In genomic region chr9:75992480-75993206, GRCh38 we compare ENCODE assay signal across 28 cellular contexts.
A peak's percentile ranks its signal among the peaks of the same experiment; 100 is the strongest.
DNase-seq lines count a peak whose midpoint lies in the region; ATAC-seq and TF ChIP-seq lines count a peak whose summit lies in the region.
"Had no signal": no experiment of that assay in that cellular context is flagged by ENCODE, and none has a peak within 500 bp of the region (broad histone marks: within the 10 kb centered on the region; RNA-seq: fewer than 3 reads in every experiment).

No MANE protein-coding gene starts in this region.

- H3K4me1 Mint-ChIP-seq in activated CD8-positive, alpha-beta T cell treated with anti-CD3 and anti-CD28 coated beads for 36 hours (ENCODE audit: low read depth) = peaks cover 38% of the 10 kb centered on the region
- H3K4me1 Mint-ChIP-seq in activated CD8-positive, alpha-beta T cell treated with anti-CD3 and anti-CD28 coated beads, Interleukin-2, amount 10 ng/mL, durations not matched to agents 7 days and 5 days (ENCODE audit: low read depth) = no peaks in the 10 kb centered on the region
- H3K4me1 Mint-ChIP-seq: neural crest cell had no signal

- CTCF ChIA-PET in activated CD8-positive, alpha-beta T cell treated with anti-CD3 and anti-CD28 coated beads for 36 hours (lab: Charles Lee) = interaction anchor here (1.6 kb wide), 1 partner anchor 17 kb away, joined by 4 read pairs; no protein-coding TSS in a partner anchor
- CTCF ChIA-PET in activated CD8-positive, alpha-beta T cell treated with anti-CD3 and anti-CD28 coated beads, Interleukin-2, amount 10 ng/mL, durations not matched to agents 7 days and 5 days (lab: Charles Lee) = interaction anchor here (1.2 kb wide), 1 partner anchor 13 kb away, joined by 3 read pairs; no protein-coding TSS in a partner anchor

- H3K4me3 ChIP-seq in brain microvascular endothelial cell (ENCODE audit: low read depth, low read length) = no peak overlapping the region
- H3K4me3 ChIP-seq: HAP-1, Peyer's patch, sigmoid colon, stomach, transverse colon had no signal

- intact Hi-C loops in activated CD8-positive, alpha-beta T cell treated with anti-CD3 and anti-CD28 coated beads for 36 hours (cut with micrococcal nuclease) = no loop called here

- in situ Hi-C loops in brain microvascular endothelial cell (cut with HindIII; ENCODE audit: low pct_ligation_motif_present, low sequenced_read_pairs) = no loop called here

- no peak for TF ChIP-seq CTCF in activated CD8-positive, alpha-beta T cell treated with anti-CD3 and anti-CD28 coated beads for 36 hours (IDR thresholded peaks at IDR 0.05)
- no peak for TF ChIP-seq CTCF in brain microvascular endothelial cell (IDR thresholded peaks at IDR 0.05; ENCODE audit: low read depth, low read length, missing control alignments)

- peaks cover 14% of the 10 kb centered on the region for H3K36me3 Mint-ChIP-seq in activated CD8-positive, alpha-beta T cell treated with anti-CD3 and anti-CD28 coated beads for 36 hours (ENCODE audit: low read depth)
- no peaks in the 10 kb centered on the region for H3K36me3 Mint-ChIP-seq in activated CD8-positive, alpha-beta T cell treated with anti-CD3 and anti-CD28 coated beads, Interleukin-2, amount 10 ng/mL, durations not matched to agents 7 days and 5 days (ENCODE audit: low read depth)

- no peak overlapping the region for H3K4me3 Mint-ChIP-seq in activated CD8-positive, alpha-beta T cell treated with anti-CD3 and anti-CD28 coated beads for 36 hours
- H3K4me3 Mint-ChIP-seq in activated CD8-positive, alpha-beta T cell treated with anti-CD3 and anti-CD28 coated beads, Interleukin-2, amount 10 ng/mL, durations not matched to agents 7 days and 5 days = no peak overlapping the region
- H3K4me3 Mint-ChIP-seq: dendritic cell treated with granulocyte-macrophage colony-stimulating factor and Interleukin-4, amounts not matched to agents 40 ng/mL and 50 ng/mL, for 4 days; neural crest cell; T-helper 17 cell had no signal

- no peak overlapping the region for H3K27ac Mint-ChIP-seq in activated CD8-positive, alpha-beta T cell treated with anti-CD3 and anti-CD28 coated beads for 36 hours
- H3K27ac Mint-ChIP-seq in activated CD8-positive, alpha-beta T cell treated with anti-CD3 and anti-CD28 coated beads, Interleukin-2, amount 10 ng/mL, durations not matched to agents 7 days and 5 days = no peak overlapping the region
- H3K27ac Mint-ChIP-seq: dendritic cell treated with granulocyte-macrophage colony-stimulating factor and Interleukin-4, amounts not matched to agents 40 ng/mL and 50 ng/mL, for 4 days; T-helper 17 cell had no signal

- H3K36me3 ChIP-seq in brain microvascular endothelial cell (replicated peaks) = no peaks in the 10 kb centered on the region
- H3K36me3 ChIP-seq: HAP-1 had no signal

- no peaks in the 10 kb centered on the region for H3K9me3 Mint-ChIP-seq in activated CD8-positive, alpha-beta T cell treated with anti-CD3 and anti-CD28 coated beads for 36 hours
- no peaks in the 10 kb centered on the region for H3K9me3 Mint-ChIP-seq in activated CD8-positive, alpha-beta T cell treated with anti-CD3 and anti-CD28 coated beads, Interleukin-2, amount 10 ng/mL, durations not matched to agents 7 days and 5 days (ENCODE audit: insufficient read depth)
- H3K9me3 Mint-ChIP-seq: dendritic cell treated with granulocyte-macrophage colony-stimulating factor and Interleukin-4, amounts not matched to agents 40 ng/mL and 50 ng/mL, for 4 days had no signal

- H3K27me3 Mint-ChIP-seq in activated CD8-positive, alpha-beta T cell treated with anti-CD3 and anti-CD28 coated beads for 36 hours = no peaks in the 10 kb centered on the region
- H3K27me3 Mint-ChIP-seq in activated CD8-positive, alpha-beta T cell treated with anti-CD3 and anti-CD28 coated beads, Interleukin-2, amount 10 ng/mL, durations not matched to agents 7 days and 5 days (ENCODE audit: low read depth) = no peaks in the 10 kb centered on the region
- H3K27me3 Mint-ChIP-seq: dendritic cell treated with granulocyte-macrophage colony-stimulating factor and Interleukin-4, amounts not matched to agents 40 ng/mL and 50 ng/mL, for 4 days; T-helper 17 cell had no signal

- H3K27ac ChIP-seq in brain microvascular endothelial cell = peak overlapping the region; percentile 24
- H3K27ac ChIP-seq: HL-60, sigmoid colon, stomach, transverse colon had no signal

- no peaks in the 10 kb centered on the region for H3K27me3 ChIP-seq in brain microvascular endothelial cell (replicated peaks)
- H3K27me3 ChIP-seq: Peyer's patch, sigmoid colon, stomach, transverse colon had no signal

- no peak for DNase-seq in activated CD8-positive, alpha-beta T cell treated with anti-CD3 and anti-CD28 coated beads for 36 hours
- DNase-seq in activated CD8-positive, alpha-beta T cell treated with anti-CD3 and anti-CD28 coated beads, Interleukin-2, amount 10 ng/mL, durations not matched to agents 7 days and 5 days = no peak
- DNase-seq in HT1080 (ENCODE audit: low read depth) (peak; percentile 7), brain microvascular endothelial cell (no peak), activated gamma-delta T cell (lab: John Stamatoyannopoulos, UW) (no peak), hepatic stellate cell (ENCODE audit: low spot score) (no peak), midbrain (lab: John Stamatoyannopoulos, UW) (no peak)
- no peak for DNase-seq in stimulated activated naive CD8-positive, alpha-beta T cell treated with anti-CD3 and anti-CD28 coated beads, Interleukin-15, Interleukin-2, amounts not matched to agents 100 U/mL and 50 U/mL, for 24 hours
- DNase-seq: activated CD4-positive, alpha-beta T cell treated with anti-CD3 and anti-CD28 coated beads for 48 hours; C1 segment of cervical spinal cord; central memory CD4-positive, alpha-beta T cell; glutamatergic neuron; kidney glomerular epithelial cell; NCI-H1092; NCI-H187; NCI-H526 treated with DMSO at 0.1 percent for 48 hours; Peyer's patch; sigmoid colon; SK-N-SH; stimulated activated CD4-positive, alpha-beta T cell treated with anti-CD3 and anti-CD28 coated beads, Interleukin-15, amount 100 ng/mL, for 24 hours; stomach; T-helper 17 cell; transverse colon had no signal

- ATAC-seq in activated CD8-positive, alpha-beta T cell treated with anti-CD3 and anti-CD28 coated beads for 36 hours = peak; percentile 51
- no peak for ATAC-seq in activated CD8-positive, alpha-beta T cell treated with anti-CD3 and anti-CD28 coated beads, Interleukin-2, amount 10 ng/mL, durations not matched to agents 7 days and 5 days
- peak; percentile 67 for ATAC-seq in stimulated activated naive CD8-positive, alpha-beta T cell treated with anti-CD3 and anti-CD28 coated beads, Interleukin-15, Interleukin-2, amounts not matched to agents 100 U/mL and 50 U/mL, for 24 hours
- ATAC-seq: HepG2, T-helper 17 cell had no signal

- POLR2A ChIA-PET in activated CD8-positive, alpha-beta T cell treated with anti-CD3 and anti-CD28 coated beads for 36 hours (lab: Charles Lee) = interaction anchor here (0.7 to 0.8 kb wide), 2 partner anchors 31 to 102 kb away, joined by 3 read pairs; partner anchors contain the start of gene PCSK5
- POLR2A ChIA-PET in activated CD8-positive, alpha-beta T cell treated with anti-CD3 and anti-CD28 coated beads, Interleukin-2, amount 10 ng/mL, durations not matched to agents 7 days and 5 days (lab: Charles Lee) = no interaction called here
